Comparison of ENCODE assay signal across 8 cellular contexts in genomic region chr2:206442854-206443734, GRCh38. TPM values are rescaled to one million over a fixed set of nuclear protein-coding genes. Genes with fewer than 3 reads are reported as not detected.
DNase-seq lines count a peak whose midpoint lies in the region; ATAC-seq and TF ChIP-seq lines count a peak whose summit lies in the region.

ADAM23 (plus strand) TSS chr2:206443532; CDS start chr2:206443867, 335 bp downstream.

- TF ChIP-seq CTCF in NB4 (IDR thresholded peaks at IDR 0.05; ENCODE audit: low read depth, low read length) (no peak), VCaP (conservative IDR thresholded peaks at IDR 0.05) (peak; percentile 69)

- H3K4me3 ChIP-seq in NB4 (ENCODE audit: low read depth, low read length), result no peak within 1 kb of the TSS

- DNase-seq in D341Med (ENCODE audit: low spot score) (peak; percentile 92), NB4 (ENCODE audit: low read depth) (peak; percentile 11), cerebellum (ENCODE audit: low spot score) (peak; percentile 96), islet precursor cell (peak; percentile 80)
- DNase-seq in stimulated activated CD4-positive, alpha-beta T cell treated with anti-CD3 and anti-CD28 coated beads, Interleukin-12 subunit alpha, Interleukin-12 subunit beta, amount 100 ng/mL, for 4 hours, result peak; percentile 34

- ATAC-seq in GM21390 (IDR thresholded peaks at IDR 0.05; ENCODE audit: unreplicated experiment) (peak; percentile 51), GM21737 (IDR thresholded peaks at IDR 0.05; ENCODE audit: unreplicated experiment) (no peak)

- TF ChIP-seq POLR2A in NB4 (IDR thresholded peaks at IDR 0.05; ENCODE audit: extremely low read depth, insufficient read length), result no peak

- H3K27ac ChIP-seq in VCaP, result peak within 1 kb of the TSS; percentile 65; the same call in 1 of the 2 replicates

RNA-seq across cellular contexts. Expression of gene ADAM23, which starts in this region (rescaled TPM):
- total RNA-seq in cerebellum, result 29.3 TPM

Comparison
In these comparisons a context has a peak if more than half of its experiments do, and no peak if none do; other contexts are left out.
1. DNase-seq: peak in every context shown above with its lines; median percentile 96 in cerebellum; 92 in D341Med; 80 in islet precursor cell; 34 in stimulated activated CD4-positive, alpha-beta T cell treated with anti-CD3 and anti-CD28 coated beads, Interleukin-12 subunit alpha, Interleukin-12 subunit beta, amount 100 ng/mL, for 4 hours; 11 in NB4.